In genomic region chr5:178286226-178287090, GRCh38 we compare ENCODE assay signal across 21 cellular contexts.
"Had no signal": no experiment of that assay in that cellular context is flagged by ENCODE, and none has a peak within 500 bp of the region (broad histone marks: within the 10 kb centered on the region; RNA-seq: fewer than 3 reads in every experiment).

No MANE protein-coding gene starts in this region.

- H3K27me3 ChIP-seq: colonic mucosa, upper lobe of left lung had no signal

- DNase-seq: activated CD4-positive, alpha-beta T cell treated with anti-CD3 and anti-CD28 coated beads, Interleukin-2, amount 10 ng/mL, durations not matched to agents 24 days and 14 days; activated CD4-positive, CD25-positive, alpha-beta regulatory T cell; activated CD8-positive, alpha-beta T cell treated with anti-CD3 and anti-CD28 coated beads for 36 hours; activated naive CD4-positive, alpha-beta T cell treated with Interleukin-2 at 50 U/mL for 16 hours; activated naive CD8-positive, alpha-beta T cell treated with anti-CD3 and anti-CD28 coated beads, Interleukin-2, amount 10 ng/mL, durations not matched to agents 7 days and 5 days; activated T-cell treated with anti-CD3 and anti-CD28 coated beads, Interleukin-2, amount 50 U/mL, for 24 hours; central memory CD4-positive, alpha-beta T cell; colonic mucosa; endodermal cell; foreskin fibroblast; hypothalamus; islet precursor cell; nephron progenitor cell; occipital lobe; stimulated activated CD4-positive, alpha-beta T cell treated with anti-CD3 and anti-CD28 coated beads, Interleukin-2, amount 100 ng/mL, for 48 hours; stomach; upper lobe of left lung had no signal

- ATAC-seq: activated CD8-positive, alpha-beta T cell treated with anti-CD3 and anti-CD28 coated beads for 36 hours; left lobe of liver had no signal

- H3K27ac ChIP-seq: colonic mucosa, epithelial cell of prostate, stomach, upper lobe of left lung had no signal

- H3K27me3 Mint-ChIP-seq: activated CD4-positive, alpha-beta T cell treated with anti-CD3 and anti-CD28 coated beads, Interleukin-2, amount 10 ng/mL, durations not matched to agents 24 days and 14 days; activated CD8-positive, alpha-beta T cell treated with anti-CD3 and anti-CD28 coated beads for 36 hours had no signal

- H3K4me1 Mint-ChIP-seq: activated CD4-positive, alpha-beta T cell treated with anti-CD3 and anti-CD28 coated beads, Interleukin-2, amount 10 ng/mL, durations not matched to agents 24 days and 14 days; activated naive CD8-positive, alpha-beta T cell treated with anti-CD3 and anti-CD28 coated beads, Interleukin-2, amount 10 ng/mL, durations not matched to agents 7 days and 5 days had no signal

- H3K4me3 Mint-ChIP-seq: activated CD4-positive, alpha-beta T cell treated with anti-CD3 and anti-CD28 coated beads, Interleukin-2, amount 10 ng/mL, durations not matched to agents 24 days and 14 days; activated CD8-positive, alpha-beta T cell treated with anti-CD3 and anti-CD28 coated beads for 36 hours; activated naive CD8-positive, alpha-beta T cell treated with anti-CD3 and anti-CD28 coated beads, Interleukin-2, amount 10 ng/mL, durations not matched to agents 7 days and 5 days; activated T-cell treated with anti-CD3 and anti-CD28 coated beads, Interleukin-2, amount 50 U/mL, for 24 hours; brain; endodermal cell; nephron progenitor cell had no signal

- H3K36me3 ChIP-seq: colonic mucosa, stomach, upper lobe of left lung had no signal

- H3K27ac Mint-ChIP-seq: activated CD4-positive, alpha-beta T cell treated with anti-CD3 and anti-CD28 coated beads, Interleukin-2, amount 10 ng/mL, durations not matched to agents 24 days and 14 days; activated CD8-positive, alpha-beta T cell treated with anti-CD3 and anti-CD28 coated beads for 36 hours; activated naive CD8-positive, alpha-beta T cell treated with anti-CD3 and anti-CD28 coated beads, Interleukin-2, amount 10 ng/mL, durations not matched to agents 7 days and 5 days; activated T-cell treated with anti-CD3 and anti-CD28 coated beads, Interleukin-2, amount 50 U/mL, for 24 hours; activated T-helper 2 cell treated with anti-CD3 and anti-CD28 coated beads, Interferon-gamma antibody, Interleukin-2, Interleukin-4, amounts not matched to agents 10 μg/mL and 5 μg/mL and 100 μg/mL, durations not matched to agents 14 hours and 24 hours and 36 hours; nephron progenitor cell had no signal

- H3K4me3 ChIP-seq: colonic mucosa, stomach, upper lobe of left lung had no signal

- H3K9me3 ChIP-seq: colonic mucosa had no signal

- H3K9me3 Mint-ChIP-seq: endodermal cell had no signal

- H3K4me1 ChIP-seq: colonic mucosa had no signal

- H3K36me3 Mint-ChIP-seq: brain had no signal
